Comparison of ENCODE assay signal across 1 cellular context in genomic region chr10:102208311-102209035, GRCh38.
TF ChIP-seq lines count a peak whose summit lies in the region.

No MANE protein-coding gene starts in this region.

TF ChIP-seq in HEK293, 187 proteins besides CTCF, POLR2A, EP300 and RAD21:
- TF ChIP-seq ZNF335 (tag by site-specific recombination; conservative IDR thresholded peaks at IDR 0.05) (peak; percentile 21; the same call in 1 of the 2 replicates), TCF7L2 (IDR thresholded peaks at IDR 0.05; ENCODE audit: borderline replicate concordance, low read depth, low read length) (no peak), ZBTB20 (tag by site-specific recombination; IDR thresholded peaks at IDR 0.05) (peak; percentile 73)
- TF ChIP-seq, protein P1, sequence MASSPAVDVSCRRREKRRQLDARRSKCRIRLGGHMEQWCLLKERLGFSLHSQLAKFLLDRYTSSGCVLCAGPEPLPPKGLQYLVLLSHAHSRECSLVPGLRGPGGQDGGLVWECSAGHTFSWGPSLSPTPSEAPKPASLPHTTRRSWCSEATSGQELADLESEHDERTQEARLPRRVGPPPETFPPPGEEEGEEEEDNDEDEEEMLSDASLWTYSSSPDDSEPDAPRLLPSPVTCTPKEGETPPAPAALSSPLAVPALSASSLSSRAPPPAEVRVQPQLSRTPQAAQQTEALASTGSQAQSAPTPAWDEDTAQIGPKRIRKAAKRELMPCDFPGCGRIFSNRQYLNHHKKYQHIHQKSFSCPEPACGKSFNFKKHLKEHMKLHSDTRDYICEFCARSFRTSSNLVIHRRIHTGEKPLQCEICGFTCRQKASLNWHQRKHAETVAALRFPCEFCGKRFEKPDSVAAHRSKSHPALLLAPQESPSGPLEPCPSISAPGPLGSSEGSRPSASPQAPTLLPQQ (tag by site-specific recombination; IDR thresholded peaks at IDR 0.05), result peak; percentile 29; the same call in 1 of the 2 replicates
